ENCODE assay signal across 1 cellular context in the genomic region with DNA sequence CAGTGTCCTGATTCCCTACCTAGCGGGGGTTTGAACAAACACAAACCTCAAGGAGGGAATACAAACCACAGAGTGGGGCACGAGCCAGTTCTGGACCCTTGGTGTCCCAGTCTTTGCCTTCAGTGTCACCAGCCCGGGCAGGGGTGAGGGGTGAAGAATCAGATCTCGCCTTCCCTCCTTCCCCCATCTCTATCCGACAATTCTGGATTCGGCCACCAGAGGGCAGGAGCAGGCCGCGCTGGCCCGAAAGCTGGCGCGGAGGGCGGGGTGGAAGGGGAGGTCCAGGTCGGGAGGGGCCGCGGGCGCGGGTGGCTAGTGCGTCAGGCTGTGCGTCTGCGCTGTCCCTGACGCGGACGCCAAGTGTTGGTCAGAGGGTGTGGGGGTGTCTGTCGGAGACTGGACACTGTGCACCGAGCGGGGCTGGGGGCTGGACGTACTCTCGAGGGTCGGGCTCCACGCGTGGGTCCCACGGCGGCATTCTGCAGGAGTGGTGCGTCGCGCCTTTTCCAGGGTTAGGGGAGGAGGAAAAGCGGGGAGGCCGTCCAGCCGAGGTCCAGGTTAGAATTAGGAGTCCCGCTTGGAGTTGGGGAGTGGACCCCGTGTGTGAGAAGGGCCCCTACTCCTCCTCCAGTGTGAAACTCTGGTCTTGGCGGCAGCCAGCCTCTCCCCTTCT.
TF ChIP-seq lines count a peak whose summit lies in the region.

No MANE protein-coding gene starts in this region.

TF ChIP-seq in HepG2, 621 proteins besides CTCF, POLR2A, EP300 and RAD21 (continued from another document and continues in another):
- TF ChIP-seq, protein P1, sequence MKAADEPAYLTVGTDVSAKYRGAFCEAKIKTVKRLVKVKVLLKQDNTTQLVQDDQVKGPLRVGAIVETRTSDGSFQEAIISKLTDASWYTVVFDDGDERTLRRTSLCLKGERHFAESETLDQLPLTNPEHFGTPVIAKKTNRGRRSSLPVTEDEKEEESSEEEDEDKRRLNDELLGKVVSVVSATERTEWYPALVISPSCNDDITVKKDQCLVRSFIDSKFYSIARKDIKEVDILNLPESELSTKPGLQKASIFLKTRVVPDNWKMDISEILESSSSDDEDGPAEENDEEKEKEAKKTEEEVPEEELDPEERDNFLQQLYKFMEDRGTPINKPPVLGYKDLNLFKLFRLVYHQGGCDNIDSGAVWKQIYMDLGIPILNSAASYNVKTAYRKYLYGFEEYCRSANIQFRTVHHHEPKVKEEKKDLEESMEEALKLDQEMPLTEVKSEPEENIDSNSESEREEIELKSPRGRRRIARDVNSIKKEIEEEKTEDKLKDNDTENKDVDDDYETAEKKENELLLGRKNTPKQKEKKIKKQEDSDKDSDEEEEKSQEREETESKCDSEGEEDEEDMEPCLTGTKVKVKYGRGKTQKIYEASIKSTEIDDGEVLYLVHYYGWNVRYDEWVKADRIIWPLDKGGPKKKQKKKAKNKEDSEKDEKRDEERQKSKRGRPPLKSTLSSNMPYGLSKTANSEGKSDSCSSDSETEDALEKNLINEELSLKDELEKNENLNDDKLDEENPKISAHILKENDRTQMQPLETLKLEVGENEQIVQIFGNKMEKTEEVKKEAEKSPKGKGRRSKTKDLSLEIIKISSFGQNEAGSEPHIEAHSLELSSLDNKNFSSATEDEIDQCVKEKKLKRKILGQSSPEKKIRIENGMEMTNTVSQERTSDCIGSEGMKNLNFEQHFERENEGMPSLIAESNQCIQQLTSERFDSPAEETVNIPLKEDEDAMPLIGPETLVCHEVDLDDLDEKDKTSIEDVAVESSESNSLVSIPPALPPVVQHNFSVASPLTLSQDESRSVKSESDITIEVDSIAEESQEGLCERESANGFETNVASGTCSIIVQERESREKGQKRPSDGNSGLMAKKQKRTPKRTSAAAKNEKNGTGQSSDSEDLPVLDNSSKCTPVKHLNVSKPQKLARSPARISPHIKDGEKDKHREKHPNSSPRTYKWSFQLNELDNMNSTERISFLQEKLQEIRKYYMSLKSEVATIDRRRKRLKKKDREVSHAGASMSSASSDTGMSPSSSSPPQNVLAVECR (CRISPR knock-in tag; IDR thresholded peaks at IDR 0.05; ENCODE audit: borderline replicate concordance), result peak; percentile 48; the same call in 1 of the 2 replicates
- TF ChIP-seq RFX5 (IDR thresholded peaks at IDR 0.05; ENCODE audit: low read depth, low read length), result no peak
- no peak for TF ChIP-seq ZNF326 (CRISPR knock-in tag; IDR thresholded peaks at IDR 0.05; ENCODE audit: borderline replicate concordance)
- no peak for TF ChIP-seq XBP1 (CRISPR knock-in tag; IDR thresholded peaks at IDR 0.05)
- no peak for TF ChIP-seq HCFC1 (IDR thresholded peaks at IDR 0.05; ENCODE audit: low read depth, low read length)
- TF ChIP-seq TBX3 (IDR thresholded peaks at IDR 0.05; ENCODE audit: borderline replicate concordance), result no peak
- TF ChIP-seq PAX8 (CRISPR knock-in tag; IDR thresholded peaks at IDR 0.05; ENCODE audit: borderline replicate concordance), result no peak
- peak; percentile 60 for TF ChIP-seq YY1 (IDR thresholded peaks at IDR 0.05; ENCODE audit: insufficient read depth, insufficient replicate concordance, low read depth, low read length)
- no peak for TF ChIP-seq HES4 (CRISPR knock-in tag; IDR thresholded peaks at IDR 0.05; ENCODE audit: borderline replicate concordance)
- TF ChIP-seq NCOA1 (CRISPR knock-in tag; IDR thresholded peaks at IDR 0.05), result no peak
- no peak for TF ChIP-seq ZNF569 (CRISPR knock-in tag; IDR thresholded peaks at IDR 0.05; ENCODE audit: borderline replicate concordance)
- no peak for TF ChIP-seq ZMYM2 (CRISPR knock-in tag; IDR thresholded peaks at IDR 0.05)
- TF ChIP-seq TRIM24 (CRISPR knock-in tag; IDR thresholded peaks at IDR 0.05), result no peak
- TF ChIP-seq TEAD3 (CRISPR knock-in tag; optimal IDR thresholded peaks at IDR 0.05; ENCODE audit: borderline replicate concordance), result peak; percentile 62
- no peak for TF ChIP-seq MZF1 (CRISPR knock-in tag; IDR thresholded peaks at IDR 0.05; ENCODE audit: borderline replicate concordance)
- TF ChIP-seq, protein P2, sequence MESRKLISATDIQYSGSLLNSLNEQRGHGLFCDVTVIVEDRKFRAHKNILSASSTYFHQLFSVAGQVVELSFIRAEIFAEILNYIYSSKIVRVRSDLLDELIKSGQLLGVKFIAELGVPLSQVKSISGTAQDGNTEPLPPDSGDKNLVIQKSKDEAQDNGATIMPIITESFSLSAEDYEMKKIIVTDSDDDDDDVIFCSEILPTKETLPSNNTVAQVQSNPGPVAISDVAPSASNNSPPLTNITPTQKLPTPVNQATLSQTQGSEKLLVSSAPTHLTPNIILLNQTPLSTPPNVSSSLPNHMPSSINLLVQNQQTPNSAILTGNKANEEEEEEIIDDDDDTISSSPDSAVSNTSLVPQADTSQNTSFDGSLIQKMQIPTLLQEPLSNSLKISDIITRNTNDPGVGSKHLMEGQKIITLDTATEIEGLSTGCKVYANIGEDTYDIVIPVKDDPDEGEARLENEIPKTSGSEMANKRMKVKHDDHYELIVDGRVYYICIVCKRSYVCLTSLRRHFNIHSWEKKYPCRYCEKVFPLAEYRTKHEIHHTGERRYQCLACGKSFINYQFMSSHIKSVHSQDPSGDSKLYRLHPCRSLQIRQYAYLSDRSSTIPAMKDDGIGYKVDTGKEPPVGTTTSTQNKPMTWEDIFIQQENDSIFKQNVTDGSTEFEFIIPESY (CRISPR knock-in tag; IDR thresholded peaks at IDR 0.05), result no peak; the same call in 1 of the 2 replicates
- TF ChIP-seq FOXK1 (CRISPR knock-in tag; IDR thresholded peaks at IDR 0.05; ENCODE audit: borderline replicate concordance, low read depth), result no peak
- TF ChIP-seq, protein P3, sequence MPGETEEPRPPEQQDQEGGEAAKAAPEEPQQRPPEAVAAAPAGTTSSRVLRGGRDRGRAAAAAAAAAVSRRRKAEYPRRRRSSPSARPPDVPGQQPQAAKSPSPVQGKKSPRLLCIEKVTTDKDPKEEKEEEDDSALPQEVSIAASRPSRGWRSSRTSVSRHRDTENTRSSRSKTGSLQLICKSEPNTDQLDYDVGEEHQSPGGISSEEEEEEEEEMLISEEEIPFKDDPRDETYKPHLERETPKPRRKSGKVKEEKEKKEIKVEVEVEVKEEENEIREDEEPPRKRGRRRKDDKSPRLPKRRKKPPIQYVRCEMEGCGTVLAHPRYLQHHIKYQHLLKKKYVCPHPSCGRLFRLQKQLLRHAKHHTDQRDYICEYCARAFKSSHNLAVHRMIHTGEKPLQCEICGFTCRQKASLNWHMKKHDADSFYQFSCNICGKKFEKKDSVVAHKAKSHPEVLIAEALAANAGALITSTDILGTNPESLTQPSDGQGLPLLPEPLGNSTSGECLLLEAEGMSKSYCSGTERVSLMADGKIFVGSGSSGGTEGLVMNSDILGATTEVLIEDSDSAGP (CRISPR knock-in tag; IDR thresholded peaks at IDR 0.05; ENCODE audit: borderline replicate concordance), result 0 out of 2 replicates have a peak, but pooled peaks have one; percentile 12
- no peak for TF ChIP-seq ZFP1 (CRISPR knock-in tag; IDR thresholded peaks at IDR 0.05)
- TF ChIP-seq, protein P4, sequence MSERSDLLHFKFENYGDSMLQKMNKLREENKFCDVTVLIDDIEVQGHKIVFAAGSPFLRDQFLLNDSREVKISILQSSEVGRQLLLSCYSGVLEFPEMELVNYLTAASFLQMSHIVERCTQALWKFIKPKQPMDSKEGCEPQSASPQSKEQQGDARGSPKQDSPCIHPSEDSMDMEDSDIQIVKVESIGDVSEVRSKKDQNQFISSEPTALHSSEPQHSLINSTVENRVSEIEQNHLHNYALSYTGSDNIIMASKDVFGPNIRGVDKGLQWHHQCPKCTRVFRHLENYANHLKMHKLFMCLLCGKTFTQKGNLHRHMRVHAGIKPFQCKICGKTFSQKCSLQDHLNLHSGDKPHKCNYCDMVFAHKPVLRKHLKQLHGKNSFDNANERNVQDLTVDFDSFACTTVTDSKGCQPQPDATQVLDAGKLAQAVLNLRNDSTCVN (CRISPR knock-in tag; IDR thresholded peaks at IDR 0.05; ENCODE audit: borderline replicate concordance), result no peak
- TF ChIP-seq MATR3 (CRISPR knock-in tag; IDR thresholded peaks at IDR 0.05), result no peak
- no peak for TF ChIP-seq ZNF713 (CRISPR knock-in tag; IDR thresholded peaks at IDR 0.05)
- no peak for TF ChIP-seq ISL2 (CRISPR knock-in tag; IDR thresholded peaks at IDR 0.05)
- TF ChIP-seq, protein P5, sequence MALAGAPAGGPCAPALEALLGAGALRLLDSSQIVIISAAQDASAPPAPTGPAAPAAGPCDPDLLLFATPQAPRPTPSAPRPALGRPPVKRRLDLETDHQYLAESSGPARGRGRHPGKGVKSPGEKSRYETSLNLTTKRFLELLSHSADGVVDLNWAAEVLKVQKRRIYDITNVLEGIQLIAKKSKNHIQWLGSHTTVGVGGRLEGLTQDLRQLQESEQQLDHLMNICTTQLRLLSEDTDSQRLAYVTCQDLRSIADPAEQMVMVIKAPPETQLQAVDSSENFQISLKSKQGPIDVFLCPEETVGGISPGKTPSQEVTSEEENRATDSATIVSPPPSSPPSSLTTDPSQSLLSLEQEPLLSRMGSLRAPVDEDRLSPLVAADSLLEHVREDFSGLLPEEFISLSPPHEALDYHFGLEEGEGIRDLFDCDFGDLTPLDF (CRISPR knock-in tag; IDR thresholded peaks at IDR 0.05), result no peak
- no peak for TF ChIP-seq ZSCAN21 (CRISPR knock-in tag; IDR thresholded peaks at IDR 0.05; ENCODE audit: borderline replicate concordance)
- TF ChIP-seq, protein P6, sequence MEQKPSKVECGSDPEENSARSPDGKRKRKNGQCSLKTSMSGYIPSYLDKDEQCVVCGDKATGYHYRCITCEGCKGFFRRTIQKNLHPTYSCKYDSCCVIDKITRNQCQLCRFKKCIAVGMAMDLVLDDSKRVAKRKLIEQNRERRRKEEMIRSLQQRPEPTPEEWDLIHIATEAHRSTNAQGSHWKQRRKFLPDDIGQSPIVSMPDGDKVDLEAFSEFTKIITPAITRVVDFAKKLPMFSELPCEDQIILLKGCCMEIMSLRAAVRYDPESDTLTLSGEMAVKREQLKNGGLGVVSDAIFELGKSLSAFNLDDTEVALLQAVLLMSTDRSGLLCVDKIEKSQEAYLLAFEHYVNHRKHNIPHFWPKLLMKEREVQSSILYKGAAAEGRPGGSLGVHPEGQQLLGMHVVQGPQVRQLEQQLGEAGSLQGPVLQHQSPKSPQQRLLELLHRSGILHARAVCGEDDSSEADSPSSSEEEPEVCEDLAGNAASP (CRISPR knock-in tag; IDR thresholded peaks at IDR 0.05; ENCODE audit: borderline replicate concordance), result peak; percentile 51; the same call in 1 of the 2 replicates
- TF ChIP-seq, protein P7, sequence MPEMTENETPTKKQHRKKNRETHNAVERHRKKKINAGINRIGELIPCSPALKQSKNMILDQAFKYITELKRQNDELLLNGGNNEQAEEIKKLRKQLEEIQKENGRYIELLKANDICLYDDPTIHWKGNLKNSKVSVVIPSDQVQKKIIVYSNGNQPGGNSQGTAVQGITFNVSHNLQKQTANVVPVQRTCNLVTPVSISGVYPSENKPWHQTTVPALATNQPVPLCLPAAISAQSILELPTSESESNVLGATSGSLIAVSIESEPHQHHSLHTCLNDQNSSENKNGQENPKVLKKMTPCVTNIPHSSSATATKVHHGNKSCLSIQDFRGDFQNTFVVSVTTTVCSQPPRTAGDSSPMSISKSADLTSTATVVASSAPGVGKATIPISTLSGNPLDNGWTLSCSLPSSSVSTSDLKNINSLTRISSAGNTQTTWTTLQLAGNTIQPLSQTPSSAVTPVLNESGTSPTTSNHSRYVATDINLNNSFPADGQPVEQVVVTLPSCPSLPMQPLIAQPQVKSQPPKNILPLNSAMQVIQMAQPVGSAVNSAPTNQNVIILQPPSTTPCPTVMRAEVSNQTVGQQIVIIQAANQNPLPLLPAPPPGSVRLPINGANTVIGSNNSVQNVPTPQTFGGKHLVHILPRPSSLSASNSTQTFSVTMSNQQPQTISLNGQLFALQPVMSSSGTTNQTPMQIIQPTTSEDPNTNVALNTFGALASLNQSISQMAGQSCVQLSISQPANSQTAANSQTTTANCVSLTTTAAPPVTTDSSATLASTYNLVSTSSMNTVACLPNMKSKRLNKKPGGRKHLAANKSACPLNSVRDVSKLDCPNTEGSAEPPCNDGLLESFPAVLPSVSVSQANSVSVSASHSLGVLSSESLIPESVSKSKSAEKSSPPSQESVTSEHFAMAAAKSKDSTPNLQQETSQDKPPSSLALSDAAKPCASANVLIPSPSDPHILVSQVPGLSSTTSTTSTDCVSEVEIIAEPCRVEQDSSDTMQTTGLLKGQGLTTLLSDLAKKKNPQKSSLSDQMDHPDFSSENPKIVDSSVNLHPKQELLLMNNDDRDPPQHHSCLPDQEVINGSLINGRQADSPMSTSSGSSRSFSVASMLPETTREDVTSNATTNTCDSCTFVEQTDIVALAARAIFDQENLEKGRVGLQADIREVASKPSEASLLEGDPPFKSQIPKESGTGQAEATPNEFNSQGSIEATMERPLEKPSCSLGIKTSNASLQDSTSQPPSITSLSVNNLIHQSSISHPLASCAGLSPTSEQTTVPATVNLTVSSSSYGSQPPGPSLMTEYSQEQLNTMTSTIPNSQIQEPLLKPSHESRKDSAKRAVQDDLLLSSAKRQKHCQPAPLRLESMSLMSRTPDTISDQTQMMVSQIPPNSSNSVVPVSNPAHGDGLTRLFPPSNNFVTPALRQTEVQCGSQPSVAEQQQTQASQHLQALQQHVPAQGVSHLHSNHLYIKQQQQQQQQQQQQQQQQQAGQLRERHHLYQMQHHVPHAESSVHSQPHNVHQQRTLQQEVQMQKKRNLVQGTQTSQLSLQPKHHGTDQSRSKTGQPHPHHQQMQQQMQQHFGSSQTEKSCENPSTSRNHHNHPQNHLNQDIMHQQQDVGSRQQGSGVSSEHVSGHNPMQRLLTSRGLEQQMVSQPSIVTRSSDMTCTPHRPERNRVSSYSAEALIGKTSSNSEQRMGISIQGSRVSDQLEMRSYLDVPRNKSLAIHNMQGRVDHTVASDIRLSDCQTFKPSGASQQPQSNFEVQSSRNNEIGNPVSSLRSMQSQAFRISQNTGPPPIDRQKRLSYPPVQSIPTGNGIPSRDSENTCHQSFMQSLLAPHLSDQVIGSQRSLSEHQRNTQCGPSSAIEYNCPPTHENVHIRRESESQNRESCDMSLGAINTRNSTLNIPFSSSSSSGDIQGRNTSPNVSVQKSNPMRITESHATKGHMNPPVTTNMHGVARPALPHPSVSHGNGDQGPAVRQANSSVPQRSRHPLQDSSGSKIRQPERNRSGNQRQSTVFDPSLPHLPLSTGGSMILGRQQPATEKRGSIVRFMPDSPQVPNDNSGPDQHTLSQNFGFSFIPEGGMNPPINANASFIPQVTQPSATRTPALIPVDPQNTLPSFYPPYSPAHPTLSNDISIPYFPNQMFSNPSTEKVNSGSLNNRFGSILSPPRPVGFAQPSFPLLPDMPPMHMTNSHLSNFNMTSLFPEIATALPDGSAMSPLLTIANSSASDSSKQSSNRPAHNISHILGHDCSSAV (CRISPR knock-in tag; IDR thresholded peaks at IDR 0.05; ENCODE audit: borderline replicate concordance), result no peak
- TF ChIP-seq ZNF703 (CRISPR knock-in tag; IDR thresholded peaks at IDR 0.05; ENCODE audit: borderline replicate concordance), result no peak
- 0 out of 2 replicates have a peak, but pooled peaks have one; percentile 38 for TF ChIP-seq CBX5 (CRISPR knock-in tag; IDR thresholded peaks at IDR 0.05; ENCODE audit: borderline replicate concordance)
- TF ChIP-seq, protein P8, sequence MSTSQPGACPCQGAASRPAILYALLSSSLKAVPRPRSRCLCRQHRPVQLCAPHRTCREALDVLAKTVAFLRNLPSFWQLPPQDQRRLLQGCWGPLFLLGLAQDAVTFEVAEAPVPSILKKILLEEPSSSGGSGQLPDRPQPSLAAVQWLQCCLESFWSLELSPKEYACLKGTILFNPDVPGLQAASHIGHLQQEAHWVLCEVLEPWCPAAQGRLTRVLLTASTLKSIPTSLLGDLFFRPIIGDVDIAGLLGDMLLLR (CRISPR knock-in tag; IDR thresholded peaks at IDR 0.05), result no peak
- TF ChIP-seq ZSCAN31 (CRISPR knock-in tag; IDR thresholded peaks at IDR 0.05; ENCODE audit: low read depth), result no peak
- TF ChIP-seq CBX1 (IDR thresholded peaks at IDR 0.05; ENCODE audit: low read depth), result no peak
- no peak for TF ChIP-seq ZNF367 (CRISPR knock-in tag; IDR thresholded peaks at IDR 0.05; ENCODE audit: borderline replicate concordance)
- TF ChIP-seq CREB1 (IDR thresholded peaks at IDR 0.05), result 0 out of 2 replicates have a peak, but pooled peaks have one; percentile 23
- TF ChIP-seq CREB1 (CRISPR knock-in tag; IDR thresholded peaks at IDR 0.05), result no peak
- no peak for TF ChIP-seq GATA4 (IDR thresholded peaks at IDR 0.05; ENCODE audit: borderline replicate concordance, low read depth)
